Comparison of ENCODE assay signal across 18 cellular contexts in genomic region chr3:194386066-194386465, GRCh38. TPM values are rescaled to one million over a fixed set of nuclear protein-coding genes. Genes with fewer than 3 reads are reported as not detected.
DNase-seq lines count a peak whose midpoint lies in the region; ATAC-seq and TF ChIP-seq lines count a peak whose summit lies in the region.
"Had no signal": no experiment of that assay in that cellular context is flagged by ENCODE, and none has a peak within 500 bp of the region (broad histone marks: within the 10 kb centered on the region; RNA-seq: fewer than 3 reads in every experiment).

No MANE protein-coding gene starts in this region.

- intact Hi-C loops in esophagus muscularis mucosa (cut with DNase I), result no loop called here

- H3K9me3 Mint-ChIP-seq in H9, result peaks cover 4 to 6% of the 10 kb centered on the region in 2 experiments
- peaks cover 16 to 20% of the 10 kb centered on the region in 2 donors for H3K9me3 Mint-ChIP-seq in stimulated activated naive CD8-positive, alpha-beta T cell treated with anti-CD3 and anti-CD28 coated beads, Interleukin-15, amount 100 ng/mL, for 72 hours

- H3K4me3 ChIP-seq in esophagus muscularis mucosa, result no peak overlapping the region
- no peak overlapping the region for H3K4me3 ChIP-seq in trophoblast cell (ENCODE audit: low read depth, low read length)
- H3K4me3 ChIP-seq: BLaER1, SJSA1 had no signal

- peak; percentile 79 for DNase-seq in ELF-1 (ENCODE audit: low read depth, low spot score)
- no peak for DNase-seq in H9
- DNase-seq in esophagus muscularis mucosa (ENCODE audit: extremely low spot score), result peak; percentile 82
- peak; percentile 15 to 45 for DNase-seq in trophoblast cell
- no peak for DNase-seq in NCI-H146 (lab: John Stamatoyannopoulos, UW)
- no peak for DNase-seq in hepatic stellate cell (ENCODE audit: low spot score)
- no peak for DNase-seq in stimulated activated naive CD8-positive, alpha-beta T cell treated with anti-CD3 and anti-CD28 coated beads, Interleukin-15, amount 100 ng/mL, for 72 hours
- DNase-seq: Calu3; CD4-positive, alpha-beta memory T cell; GOT3; NCI-H526 had no signal

- no peaks in the 10 kb centered on the region for H3K23me2 ChIP-seq in H9 (ENCODE audit: insufficient read length, low read depth, low read length, poor library complexity, severe bottlenecking)

- H2BK12ac ChIP-seq in H9 (ENCODE audit: insufficient read length, low read depth, low read length) (no peak overlapping the region), trophoblast cell (ENCODE audit: low read length) (no peak overlapping the region)

- no peaks in the 10 kb centered on the region for H3K79me2 ChIP-seq in H9 (ENCODE audit: insufficient read depth, low read length)
- H3K79me2 ChIP-seq in trophoblast cell (ENCODE audit: control insufficient read depth, insufficient read depth, low read length, poor library complexity), result no peaks in the 10 kb centered on the region

- no peak for TF ChIP-seq EP300 in esophagus muscularis mucosa (IDR thresholded peaks at IDR 0.05)

- H3K4me1 Mint-ChIP-seq in H9, result peaks cover 28 to 41% of the 10 kb centered on the region in 2 experiments
- H3K4me1 Mint-ChIP-seq in stimulated activated naive CD8-positive, alpha-beta T cell treated with anti-CD3 and anti-CD28 coated beads, Interleukin-15, amount 100 ng/mL, for 72 hours, result no peaks in the 10 kb centered on the region
- H3K4me1 Mint-ChIP-seq: CD4-positive, alpha-beta memory T cell had no signal

- H4K5ac ChIP-seq in H9 (ENCODE audit: insufficient read length, low read depth, low read length), result no peak overlapping the region

- no peaks in the 10 kb centered on the region for H3K36me3 ChIP-seq in esophagus muscularis mucosa
- no peaks in the 10 kb centered on the region for H3K36me3 ChIP-seq in trophoblast cell (ENCODE audit: control insufficient read depth in 1 of 2, insufficient read depth in 2 of 2, low read length in 2 of 2)
- H3K36me3 ChIP-seq: BLaER1, SJSA1 had no signal

- H3K4ac ChIP-seq in H9 (ENCODE audit: low read depth, low read length) (no peak overlapping the region), trophoblast cell (ENCODE audit: low read depth, low read length) (no peak overlapping the region)

- H2AFZ ChIP-seq in H9 (ENCODE audit: low read length), result no peak overlapping the region
- no peak overlapping the region for H2AFZ ChIP-seq in trophoblast cell (ENCODE audit: insufficient read depth, low read length, poor library complexity)

- H3K27ac ChIP-seq in H9 (ENCODE audit: insufficient read length, low read depth, low read length), result no peak overlapping the region
- H3K27ac ChIP-seq in esophagus muscularis mucosa (replicated peaks in 1 of 4), result no peak overlapping the region
- no peak overlapping the region for H3K27ac ChIP-seq in trophoblast cell (ENCODE audit: low read depth, low read length)
- H3K27ac ChIP-seq: BLaER1, KMS-11, SJSA1 had no signal

- no peaks in the 10 kb centered on the region for H3K27me3 ChIP-seq in H9 (ENCODE audit: insufficient read depth, low read length)
- H3K27me3 ChIP-seq in esophagus muscularis mucosa, result peaks cover 0 to 15% (median 0%) of the 10 kb centered on the region in 4 donors
- no peaks in the 10 kb centered on the region for H3K27me3 ChIP-seq in trophoblast cell (ENCODE audit: insufficient read depth, low read length)
- H3K27me3 ChIP-seq: BLaER1, SJSA1 had no signal

- no peak overlapping the region for H3K56ac ChIP-seq in H9 (ENCODE audit: insufficient read length, low read depth, low read length)

- H3K27ac Mint-ChIP-seq in H9, result peak overlapping the region in 2 of 3 experiments; percentile 55 to 60; a peak in 1 of 7 replicates
- no peak overlapping the region for H3K27ac Mint-ChIP-seq in stimulated activated naive CD8-positive, alpha-beta T cell treated with anti-CD3 and anti-CD28 coated beads, Interleukin-15, amount 100 ng/mL, for 72 hours

- no peak overlapping the region for H3K18ac ChIP-seq in H9 (ENCODE audit: insufficient read length, low read depth, low read length)
- H3K18ac ChIP-seq in trophoblast cell (ENCODE audit: low read length), result no peak overlapping the region

- no CpG with 5 or more reads among the region's 15 CpGs for WGBS in H9 (ENCODE audit: extremely low coverage, insufficient read length, low lambda C conversion rate)
- WGBS in esophagus muscularis mucosa, result 78% methylated on average over 15 of the region's 15 CpGs
- no CpG with 5 or more reads among the region's 15 CpGs for WGBS in trophoblast cell (ENCODE audit: extremely low coverage, insufficient coverage, insufficient read length)

- H3K4me2 ChIP-seq in H9 (ENCODE audit: insufficient read depth, insufficient read length, low read length) (no peak overlapping the region), trophoblast cell (ENCODE audit: low read length) (no peak overlapping the region)
- H3K4me2 ChIP-seq: BLaER1, KMS-11 had no signal

- no peak overlapping the region for H4K91ac ChIP-seq in H9 (ENCODE audit: insufficient read length, low read depth, low read length)
- H4K91ac ChIP-seq in trophoblast cell (ENCODE audit: low read depth, low read length), result no peak overlapping the region

- H4K12ac ChIP-seq in trophoblast cell (ENCODE audit: low read depth, low read length), result no peak overlapping the region

- no peak overlapping the region for H3K4me3 Mint-ChIP-seq in H9
- H3K4me3 Mint-ChIP-seq in stimulated activated naive CD8-positive, alpha-beta T cell treated with anti-CD3 and anti-CD28 coated beads, Interleukin-15, amount 100 ng/mL, for 72 hours, result no peak overlapping the region
- H3K4me3 Mint-ChIP-seq: CD4-positive, alpha-beta memory T cell had no signal

- no peak for TF ChIP-seq POLR2A in esophagus muscularis mucosa (IDR thresholded peaks at IDR 0.05; ENCODE audit: low read depth)

- H3K14ac ChIP-seq in H9 (ENCODE audit: insufficient read depth, low read length) (no peak overlapping the region), trophoblast cell (ENCODE audit: low read length) (no peak overlapping the region)

- H3K9me3 ChIP-seq in H9 (ENCODE audit: control insufficient read depth, low read depth, low read length), result no peaks in the 10 kb centered on the region
- H3K9me3 ChIP-seq in esophagus muscularis mucosa, result peaks cover 0 to 5% (median 0%) of the 10 kb centered on the region in 4 donors
- H3K9me3 ChIP-seq in trophoblast cell (ENCODE audit: insufficient read depth, low read depth, low read length), result no peaks in the 10 kb centered on the region

- H3K4me1 ChIP-seq in H9 (ENCODE audit: insufficient read depth, low read length) (no peaks in the 10 kb centered on the region), esophagus muscularis mucosa (no peaks in the 10 kb centered on the region), trophoblast cell (ENCODE audit: control insufficient read depth in 1 of 2, insufficient read depth in 2 of 2, low read length in 2 of 2) (peaks cover 0 to 2% of the 10 kb centered on the region in 2 experiments)
- H3K4me1 ChIP-seq: SJSA1 had no signal

- no peaks in the 10 kb centered on the region for H4K20me1 ChIP-seq in H9 (ENCODE audit: control insufficient read depth, insufficient read depth, insufficient read length)
- H4K20me1 ChIP-seq: BLaER1 had no signal

- TF ChIP-seq CTCF in H9 (conservative IDR thresholded peaks at IDR 0.05) (no peak), esophagus muscularis mucosa (IDR thresholded peaks at IDR 0.05) (no peak)

- H2BK15ac ChIP-seq in H9 (ENCODE audit: low read depth, low read length), result no peak overlapping the region

- H3K9ac ChIP-seq in H9 (ENCODE audit: extremely low read depth, insufficient read length, low read length) (no peak overlapping the region), trophoblast cell (ENCODE audit: low read length) (no peak overlapping the region)
- H3K9ac ChIP-seq: BLaER1, KMS-11 had no signal

- H2BK20ac ChIP-seq in H9 (ENCODE audit: low read depth, low read length, poor library complexity, severe bottlenecking), result no peak overlapping the region

- no peak overlapping the region for H2BK5ac ChIP-seq in H9 (ENCODE audit: insufficient read length, low read length)
- no peak overlapping the region for H2BK5ac ChIP-seq in trophoblast cell (ENCODE audit: low read depth, low read length, poor library complexity)

- no peaks in the 10 kb centered on the region for H3K79me1 ChIP-seq in H9 (ENCODE audit: insufficient read depth, low read depth, low read length, poor library complexity, severe bottlenecking)
- no peaks in the 10 kb centered on the region for H3K79me1 ChIP-seq in trophoblast cell (ENCODE audit: low read length)

- H3K36me3 Mint-ChIP-seq in H9 (ENCODE audit: insufficient read depth in 1 of 3, low read depth in 3 of 3), result peaks cover 0 to 8% (median 0%) of the 10 kb centered on the region in 3 experiments; a peak in 4 of 7 replicates
- H3K36me3 Mint-ChIP-seq: CD4-positive, alpha-beta memory T cell had no signal

- H3K27me3 Mint-ChIP-seq in H9 (ENCODE audit: low read depth), result peaks cover 4% of the 10 kb centered on the region; the same call in 1 of the 2 replicates
- H3K27me3 Mint-ChIP-seq in stimulated activated naive CD8-positive, alpha-beta T cell treated with anti-CD3 and anti-CD28 coated beads, Interleukin-15, amount 100 ng/mL, for 72 hours, result no peaks in the 10 kb centered on the region

- H2BK120ac ChIP-seq in H9 (ENCODE audit: low read depth, low read length, poor library complexity, severe bottlenecking), result no peak overlapping the region
- no peak overlapping the region for H2BK120ac ChIP-seq in trophoblast cell (ENCODE audit: insufficient read depth, low read length, poor library complexity)

- no peak overlapping the region for H2AK5ac ChIP-seq in H9 (ENCODE audit: insufficient read length, low read length)
- no peak overlapping the region for H2AK5ac ChIP-seq in trophoblast cell (ENCODE audit: low read length)

- no peak overlapping the region for H3T11ph ChIP-seq in H9 (ENCODE audit: low read length)

- H3K23ac ChIP-seq in H9 (ENCODE audit: insufficient read length, low read depth, low read length) (no peak overlapping the region), trophoblast cell (ENCODE audit: low read length) (no peak overlapping the region)

- no peak overlapping the region for H4K8ac ChIP-seq in H9 (replicated peaks; ENCODE audit: insufficient read length, low read depth, low read length)
- no peak overlapping the region for H4K8ac ChIP-seq in trophoblast cell (ENCODE audit: low read depth, low read length)

- no peak for ATAC-seq in stimulated activated naive CD8-positive, alpha-beta T cell treated with anti-CD3 and anti-CD28 coated beads, Interleukin-15, amount 100 ng/mL, for 72 hours
- ATAC-seq: Panc1 had no signal

RNA-seq across cellular contexts. Expression of gene GP5, which starts 13.0 kb away (rescaled TPM):
- total RNA-seq in H9 (2021), result not detected in 2 replicates
- total RNA-seq in esophagus muscularis mucosa, result under 1 TPM in 2 of 4 donors, not detected in 2; 0.17 to 0.34 TPM
- 0.01 TPM in 1 of 2 replicates, not detected in the other for polyA plus RNA-seq in trophoblast cell (2013)
- total RNA-seq: HepG2, SJSA1 had no signal
- polyA plus RNA-seq: HepG2 had no signal

RNA-seq across cellular contexts. Expression of gene LRRC15, which starts 16.5 kb away (rescaled TPM):
- total RNA-seq in H9 (2021) (0.04 and 0.07 TPM in 2 replicates), esophagus muscularis mucosa (under 1 TPM in 3 of 4 donors, not detected in 1; 0.13 to 0.66 (median 0.34) TPM)
- polyA plus RNA-seq in trophoblast cell (2013), result 2.4 and 2.6 TPM in 2 replicates
- total RNA-seq: A673; Calu3; CD4-positive, alpha-beta memory T cell; HepG2 had no signal
- polyA plus RNA-seq: CD4-positive, alpha-beta memory T cell; HepG2 had no signal

RNA-seq across cellular contexts. Expression of gene CPN2, which starts 34.9 kb away (rescaled TPM):
- total RNA-seq in H9 (2021) (not detected in 2 replicates), esophagus muscularis mucosa (not detected)
- 0.01 TPM in 2 replicates for polyA plus RNA-seq in trophoblast cell (2013)
- total RNA-seq: A673; Calu3; CD4-positive, alpha-beta memory T cell; M059J; SJSA1 had no signal
- polyA plus RNA-seq: CD4-positive, alpha-beta memory T cell had no signal

Comparison
In these comparisons a context has a peak if more than half of its experiments do, and no peak if none do; other contexts are left out.
1. DNase-seq: peak in ELF-1 (single experiment), esophagus muscularis mucosa (single experiment) and trophoblast cell (2 of 2); none in H9 (single experiment), NCI-H146 (single experiment), hepatic stellate cell (single experiment) and stimulated activated naive CD8-positive, alpha-beta T cell treated with anti-CD3 and anti-CD28 coated beads, Interleukin-15, amount 100 ng/mL, for 72 hours (0 of 2).
2. H3K27ac Mint-ChIP-seq: peak in H9 (2 of 3); none in stimulated activated naive CD8-positive, alpha-beta T cell treated with anti-CD3 and anti-CD28 coated beads, Interleukin-15, amount 100 ng/mL, for 72 hours (0 of 2).